ENCODE assay signal across 20 cellular contexts in genomic region chr16:55047331-55047730, GRCh38.
DNase-seq lines count a peak whose midpoint lies in the region; ATAC-seq, FAIRE-seq and TF ChIP-seq lines count a peak whose summit lies in the region.
"Had no signal": no experiment of that assay in that cellular context is flagged by ENCODE, and none has a peak within 500 bp of the region (broad histone marks: within the 10 kb centered on the region; RNA-seq: fewer than 3 reads in every experiment).

No MANE protein-coding gene starts in this region.

- intact Hi-C loops in HepG2 (cut with micrococcal nuclease; ENCODE audit: unreplicated experiment) (no loop called here), right lobe of liver (cut with DNase I) (no loop called here), sigmoid colon (cut with DNase I) (no loop called here)

- no peaks in the 10 kb centered on the region for H4K20me1 ChIP-seq in HepG2 (ENCODE audit: insufficient read depth, low read length)

- no peak for FAIRE-seq in HepG2 (lab: Jason Lieb, UNC)
- FAIRE-seq: D721Med, GM12878, GM19239, H1 had no signal

- TF ChIP-seq EP300 in HepG2 (IDR thresholded peaks at IDR 0.05; ENCODE audit: low read depth in 2 of 2, low read length in 2 of 2) (no peak), HepG2 (CRISPR knock-in tag; IDR thresholded peaks at IDR 0.05; ENCODE audit: borderline replicate concordance) (no peak), sigmoid colon (IDR thresholded peaks at IDR 0.05) (no peak)

- CTCF ChIA-PET in HepG2 (lab: Yijun Ruan, JAX; ENCODE audit: low intra/inter-chr PET ratio, low total read pairs), result no interaction called here

- in situ Hi-C loops in HepG2 (cut with HindIII; ENCODE audit: extremely low pct_ligation_motif_present, low pct_unique_long_range_greater_than_20kb), result no loop called here

- H3K27me3 ChIP-seq in HepG2 (ENCODE audit: control insufficient read depth in 1 of 2, insufficient read depth in 2 of 2, low read length in 2 of 2) (no peaks in the 10 kb centered on the region; a peak in 1 of 5 replicates), right lobe of liver (no peaks in the 10 kb centered on the region), sigmoid colon (peaks cover 0 to 4% (median 0%) of the 10 kb centered on the region in 3 donors)

- H3K79me2 ChIP-seq in HepG2 (ENCODE audit: insufficient read depth, low read length), result no peaks in the 10 kb centered on the region

- POLR2A ChIA-PET in HepG2 (lab: Yijun Ruan, JAX), result no interaction called here

- H2AFZ ChIP-seq in HepG2 (ENCODE audit: low read length), result no peak overlapping the region
- H2AFZ ChIP-seq: GM23248 had no signal

- no peak for TF ChIP-seq CTCF in HepG2 (CRISPR knock-in tag; IDR thresholded peaks at IDR 0.05)
- no peak for TF ChIP-seq CTCF in right lobe of liver (IDR thresholded peaks at IDR 0.05)
- TF ChIP-seq CTCF in coronary artery (IDR thresholded peaks at IDR 0.05), result no peak
- TF ChIP-seq CTCF in sigmoid colon (IDR thresholded peaks at IDR 0.05), result no peak

- H3K36me3 ChIP-seq in HepG2 (replicated peaks in 1 of 2; ENCODE audit: control insufficient read depth in 1 of 2, insufficient read depth in 2 of 2, low read length in 2 of 2) (no peaks in the 10 kb centered on the region), right lobe of liver (no peaks in the 10 kb centered on the region), sigmoid colon (no peaks in the 10 kb centered on the region)

- ATAC-seq in HepG2, result no peak
- no peak for ATAC-seq in right lobe of liver
- ATAC-seq: GM12878 had no signal

- no peak overlapping the region for H3K4me3 ChIP-seq in HepG2 (replicated peaks in 1 of 3; ENCODE audit: insufficient read depth in 1 of 3, low read depth in 2 of 3, low read length in 3 of 3)
- H3K4me3 ChIP-seq in right lobe of liver, result no peak overlapping the region
- no peak overlapping the region for H3K4me3 ChIP-seq in coronary artery
- no peak overlapping the region for H3K4me3 ChIP-seq in sigmoid colon
- H3K4me3 ChIP-seq: GM12878, GM23248 had no signal

- H3K4me2 ChIP-seq in HepG2 (ENCODE audit: low read depth, low read length), result no peak overlapping the region

- no peak for TF ChIP-seq RAD21 in HepG2 (CRISPR knock-in tag; IDR thresholded peaks at IDR 0.05)

- no peaks in the 10 kb centered on the region for H3K4me1 ChIP-seq in HepG2 (ENCODE audit: insufficient read depth, low read length)
- no peaks in the 10 kb centered on the region for H3K4me1 ChIP-seq in right lobe of liver
- no peaks in the 10 kb centered on the region for H3K4me1 ChIP-seq in sigmoid colon

- H3K27ac ChIP-seq in HepG2 (ENCODE audit: extremely low read length, insufficient read depth, low read length) (no peak overlapping the region), right lobe of liver (no peak overlapping the region), coronary artery (no peak overlapping the region), sigmoid colon (no peak overlapping the region)
- H3K27ac ChIP-seq: GM23248 had no signal

- BruUV-seq in HepG2 (replicated peaks; lab: Mats Ljungman, UMichigan), result no TSS peak

- H3K9ac ChIP-seq in HepG2 (ENCODE audit: insufficient read depth, low read depth, low read length), result no peak overlapping the region
- H3K9ac ChIP-seq: GM23248 had no signal

- H3K9me3 ChIP-seq in HepG2 (ENCODE audit: low read length) (no peaks in the 10 kb centered on the region), right lobe of liver (no peaks in the 10 kb centered on the region), sigmoid colon (no peaks in the 10 kb centered on the region)

- WGBS in HepG2 (ENCODE audit: low lambda C conversion rate), result 57% methylated on average over 4 of the region's 4 CpGs
- 67% methylated on average over 3 of the region's 4 CpGs for WGBS in right lobe of liver (ENCODE audit: insufficient coverage, low coverage, low lambda C conversion rate, missing lambda C conversion rate)
- WGBS in sigmoid colon, 2 donors, result 90 to 92% methylated on average over 4 of the region's 4 CpGs

- no peak for TF ChIP-seq POLR2A in HepG2 (IDR thresholded peaks at IDR 0.05; ENCODE audit: insufficient read depth in 1 of 2, low read depth in 2 of 2, low read length in 2 of 2)
- TF ChIP-seq POLR2A in right lobe of liver (IDR thresholded peaks at IDR 0.05), result no peak
- no peak for TF ChIP-seq POLR2A in sigmoid colon (IDR thresholded peaks at IDR 0.05)

- DNase-seq in HepG2 (ENCODE audit: low spot score) (no peak), right lobe of liver (no peak), coronary artery (ENCODE audit: low spot score) (peak; percentile 11), sigmoid colon (peak; percentile 12), NCI-H524 (lab: John Stamatoyannopoulos, UW) (no peak), NCI-H2029 (lab: John Stamatoyannopoulos, UW) (no peak)
- DNase-seq: C1 segment of cervical spinal cord; CD4-positive, alpha-beta memory T cell; COR-L47; DMS 273 treated with DMSO at 0.1 percent for 48 hours; DMS79; EL; GDM1; GM23248; H7; HCEC 1CT had no signal

TF ChIP-seq in HepG2, 621 proteins besides CTCF, POLR2A, EP300 and RAD21:
- TF ChIP-seq CREB1 (IDR thresholded peaks at IDR 0.05), result peak; percentile 59
- TF ChIP-seq CREB1 (CRISPR knock-in tag; IDR thresholded peaks at IDR 0.05), result no peak
- peak; percentile 66 for TF ChIP-seq ATF7 (IDR thresholded peaks at IDR 0.05)
- no peak for TF ChIP-seq ATF7 (CRISPR knock-in tag; IDR thresholded peaks at IDR 0.05)
- TF ChIP-seq NR0B2 (CRISPR knock-in tag; IDR thresholded peaks at IDR 0.05), result no peak

Comparison
In these comparisons a context has a peak if more than half of its experiments do, and no peak if none do; other contexts are left out.
1. DNase-seq: peak in coronary artery (single experiment) and sigmoid colon (single experiment); none in HepG2 (single experiment), right lobe of liver (0 of 3), NCI-H524 (0 of 2) and NCI-H2029 (single experiment).